9 cellular contexts compared by ENCODE assay signal in the genomic region with DNA sequence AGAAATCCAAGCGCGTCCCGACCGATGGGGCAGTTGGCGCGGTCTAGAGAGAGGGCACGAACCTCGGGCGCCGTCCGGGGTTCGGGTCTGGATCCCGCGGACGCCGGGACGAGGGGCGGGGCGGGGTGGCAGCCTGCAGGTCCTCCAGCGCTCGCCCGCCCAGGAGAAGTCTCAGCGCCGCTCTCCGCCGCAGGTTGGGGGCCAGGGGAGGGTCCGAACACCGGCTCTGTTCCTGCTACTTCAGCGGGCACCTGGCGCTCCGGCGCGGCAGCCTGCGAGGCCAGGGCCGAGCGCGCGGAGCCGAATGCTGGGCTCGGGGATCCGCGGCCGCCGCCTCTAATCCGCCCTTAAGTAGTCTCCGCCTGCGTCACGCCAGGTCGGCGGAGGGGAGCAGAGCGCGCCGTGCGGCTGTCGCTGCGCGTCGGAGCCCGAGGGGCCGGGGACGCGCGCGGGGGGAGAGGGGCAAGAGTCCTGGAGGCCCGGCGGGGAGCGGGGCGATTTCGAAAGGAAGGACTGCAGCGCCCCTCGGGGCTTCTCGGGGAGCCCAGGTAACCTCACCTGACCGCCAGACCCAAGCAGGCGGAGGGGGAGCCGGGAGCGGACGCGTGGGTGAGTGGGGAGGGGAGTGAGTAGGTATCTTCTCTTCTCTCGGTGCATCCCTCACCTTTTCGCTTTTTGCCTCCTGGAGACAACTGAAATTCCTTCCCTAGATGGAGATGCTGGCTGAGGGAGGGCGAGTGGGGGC. TPM values are rescaled to one million over a fixed set of nuclear protein-coding genes. Genes with fewer than 3 reads are reported as not detected.
A peak's percentile ranks its signal among the peaks of the same experiment; 100 is the strongest.
DNase-seq lines count a peak whose midpoint lies in the region; ATAC-seq, FAIRE-seq and TF ChIP-seq lines count a peak whose summit lies in the region.
"Had no signal": no experiment of that assay in that cellular context is flagged by ENCODE, and none has a peak within 500 bp of the region (broad histone marks: within the 10 kb centered on the region; RNA-seq: fewer than 3 reads in every experiment).

A gene (minus strand): TSS at position 325 of the 745 bp plus-strand sequence. CDS start 510 bp downstream, outside the sequence.

- peak within 1 kb of the TSS; percentile 76; the same call in 1 of the 2 replicates for H2AFZ ChIP-seq in H1 (ENCODE audit: low read length)
- peak within 1 kb of the TSS; percentile 67 for H2AFZ ChIP-seq in neural cell (ENCODE audit: low read depth, low read length)

- H3K18ac ChIP-seq in H1 (ENCODE audit: extremely low read depth, low read length): no peak within 1 kb of the TSS

- no peaks in the 10 kb centered on the region for H3K9me3 ChIP-seq in BE2C
- H3K9me3 ChIP-seq in HUES64 (ENCODE audit: insufficient read depth, low read depth, low read length): no peaks in the 10 kb centered on the region
- H3K9me3 ChIP-seq in H1 (ENCODE audit: insufficient read depth in 2 of 2, low read depth in 1 of 2, low read length in 1 of 2): no peaks in the 10 kb centered on the region
- H3K9me3 ChIP-seq in neural cell (ENCODE audit: low read length): no peaks in the 10 kb centered on the region

- FAIRE-seq in H1 (lab: Jason Lieb, UNC): no peak

- TF ChIP-seq POLR2A in H1 (IDR thresholded peaks at IDR 0.05; ENCODE audit: control extremely low read depth in 1 of 2, low read depth in 2 of 2, low read length in 2 of 2): no peak

- H3K14ac ChIP-seq in H1 (ENCODE audit: insufficient read length): no peak within 1 kb of the TSS

- H3K9ac ChIP-seq in HUES64 (ENCODE audit: low read depth, low read length): no peak within 1 kb of the TSS
- peak within 1 kb of the TSS in 3 of 4 experiments; percentile 5 to 12 (median 6); a peak in 1 of 7 replicates for H3K9ac ChIP-seq in H1 (replicated peaks in 1 of 4; ENCODE audit: extremely low read depth in 1 of 4, low read depth in 3 of 4, low read length in 3 of 4)
- peak within 1 kb of the TSS; percentile 73 for H3K9ac ChIP-seq in neural cell (ENCODE audit: low read length)
- H3K9ac ChIP-seq: KMS-11 had no signal

- H2BK120ac ChIP-seq in H1 (replicated peaks; ENCODE audit: low read depth, low read length): no peak within 1 kb of the TSS

- H3K36me3 ChIP-seq in BE2C: no peaks in the 10 kb centered on the region
- no peaks in the 10 kb centered on the region for H3K36me3 ChIP-seq in HUES64 (ENCODE audit: insufficient read depth, low read length)
- H3K36me3 ChIP-seq in H1 (ENCODE audit: control insufficient read depth in 2 of 4, insufficient read depth in 4 of 4, low read length in 3 of 4): no peaks in the 10 kb centered on the region
- H3K36me3 ChIP-seq in neural cell (ENCODE audit: insufficient read depth, low read length): no peaks in the 10 kb centered on the region

- H3F3A ChIP-seq in neural cell (ENCODE audit: insufficient read depth, low read length, poor library complexity, severe bottlenecking): no peaks in the 10 kb centered on the region

- H2BK5ac ChIP-seq in H1 (ENCODE audit: low read depth, low read length): no peak within 1 kb of the TSS

- no peak within 1 kb of the TSS for H3K23ac ChIP-seq in H1 (ENCODE audit: insufficient read length)

- POLR2A ChIA-PET in H1 (lab: Charles Lee; ENCODE audit: partially characterized antibody): no interaction called here

- no peak within 1 kb of the TSS for H4K8ac ChIP-seq in H1 (ENCODE audit: extremely low read depth, insufficient read depth, low read length)

- H4K91ac ChIP-seq in H1 (replicated peaks; ENCODE audit: insufficient read length, low read length): no peak within 1 kb of the TSS

- H3K23me2 ChIP-seq in H1 (ENCODE audit: low read depth, low read length): peaks cover 6% of the 10 kb centered on the region; the same call in 1 of the 2 replicates

- H3K4me2 ChIP-seq in H1 (ENCODE audit: insufficient read depth in 1 of 2, low read depth in 2 of 2, low read length in 2 of 2): peak within 1 kb of the TSS; percentile 71 to 97
- peak within 1 kb of the TSS; percentile 43 for H3K4me2 ChIP-seq in neural cell (ENCODE audit: low read length)
- H3K4me2 ChIP-seq: KMS-11 had no signal

- H2BK15ac ChIP-seq in H1 (ENCODE audit: low read length): no peak within 1 kb of the TSS; the same call in 1 of the 2 replicates

- no peak within 1 kb of the TSS for H3K27ac ChIP-seq in HUES64 (ENCODE audit: low read depth, low read length)
- no peak within 1 kb of the TSS for H3K27ac ChIP-seq in H1 (ENCODE audit: low read depth, low read length)
- no peak within 1 kb of the TSS for H3K27ac ChIP-seq in neural cell (ENCODE audit: low read length)
- H3K27ac ChIP-seq: KMS-11 had no signal

- DNase-seq in BE2C (peak; percentile 61), H1 (ENCODE audit: low read depth in 1 of 2, low spot score in 2 of 2) (peak; percentile 13 to 76), HCEC 1CT (no peak), mesenteric fat pad (ENCODE audit: low spot score) (no peak), SW 1271 (lab: John Stamatoyannopoulos, UW) (no peak)

- peaks cover 0 to 3% of the 10 kb centered on the region in 2 experiments for H4K20me1 ChIP-seq in H1 (replicated peaks in 1 of 2; ENCODE audit: control insufficient read depth in 1 of 2, insufficient read depth in 2 of 2, low read length in 2 of 2)
- H4K20me1 ChIP-seq in neural cell (ENCODE audit: insufficient read depth): no peaks in the 10 kb centered on the region

- no peak within 1 kb of the TSS for H3K4ac ChIP-seq in H1 (replicated peaks; ENCODE audit: insufficient read length, low read depth, low read length)

- H3K27me3 ChIP-seq in BE2C (peaks cover 8% of the 10 kb centered on the region; the same call in 1 of the 2 replicates), HUES64 (ENCODE audit: insufficient read depth, low read length) (peaks cover 71% of the 10 kb centered on the region), H1 (replicated peaks in 1 of 4; ENCODE audit: control insufficient read depth in 3 of 4, extremely low read depth in 1 of 4, insufficient read depth in 3 of 4, low read length in 3 of 4) (peaks cover 13 to 47% (median 28%) of the 10 kb centered on the region in 4 experiments), neural cell (ENCODE audit: insufficient read depth, low read depth, low read length) (peaks cover 51% of the 10 kb centered on the region)

- CTCF ChIA-PET in H1 (lab: Charles Lee; ENCODE audit: partially characterized antibody): interaction anchor here (0.9 to 1.7 kb wide), 2 partner anchors 9 to 47 kb away, joined by 3 to 6 read pairs; no protein-coding TSS in a partner anchor

- 0 out of 2 replicates have a peak within 1 kb of the TSS, but pooled peaks have one; percentile 60 for H2BK12ac ChIP-seq in H1 (ENCODE audit: low read depth, low read length)

- no peak within 1 kb of the TSS for H2AK5ac ChIP-seq in H1 (ENCODE audit: low read depth, low read length)

- H3K4me1 ChIP-seq in BE2C (peaks cover under 1% of the 10 kb centered on the region), HUES64 (ENCODE audit: insufficient read depth, low read length) (peaks cover 3% of the 10 kb centered on the region), H1 (replicated peaks in 1 of 4; ENCODE audit: control insufficient read depth in 3 of 4, insufficient read depth in 4 of 4, low read length in 3 of 4) (peaks cover 2 to 11% (median 4%) of the 10 kb centered on the region in 4 experiments)

- TF ChIP-seq EP300 in H1 (IDR thresholded peaks at IDR 0.05; ENCODE audit: borderline replicate concordance in 1 of 2, low read depth in 2 of 2, low read length in 2 of 2) (no peak), neural cell (conservative IDR thresholded peaks at IDR 0.05; ENCODE audit: poor library complexity, severe bottlenecking) (peak; percentile 27)

- H3K79me1 ChIP-seq in H1 (ENCODE audit: low read depth, low read length): no peaks in the 10 kb centered on the region

- no peak within 1 kb of the TSS for H3K56ac ChIP-seq in H1 (replicated peaks; ENCODE audit: insufficient read length, low read depth, low read length)

- under 1% methylated on average over 79 of the region's 81 CpGs for WGBS in HUES64
- WGBS in H1 (ENCODE audit: extremely low coverage in 1 of 2, insufficient coverage in 1 of 2, insufficient read length in 1 of 2, insufficient replicate concordance in 2 of 2, low coverage in 1 of 2, low lambda C conversion rate in 2 of 2, missing lambda C conversion rate in 1 of 2), 2 experiments: 3% methylated on average over 47 of the region's 81 CpGs; no CpG with 5 or more reads in 1 of the 2 experiments

- ATAC-seq in HG02840 (IDR thresholded peaks at IDR 0.05; ENCODE audit: low FRiP score, unreplicated experiment): no peak

- H2BK20ac ChIP-seq in H1 (ENCODE audit: low read length): no peak within 1 kb of the TSS

- TF ChIP-seq CTCF in BE2C (IDR thresholded peaks at IDR 0.05; ENCODE audit: low read depth, low read length): no peak
- peak; percentile 8 to 44 (median 9) for TF ChIP-seq CTCF in H1 (IDR thresholded peaks at IDR 0.05; ENCODE audit: control extremely low read depth in 1 of 3, insufficient read depth in 1 of 3, low read depth in 1 of 3, low read length in 3 of 3)
- TF ChIP-seq CTCF in neural cell (IDR thresholded peaks at IDR 0.05; ENCODE audit: poor library complexity, severe bottlenecking): peak; percentile 50

- no peak within 1 kb of the TSS for H4K5ac ChIP-seq in H1 (ENCODE audit: insufficient read length, low read depth, low read length)

- TF ChIP-seq RAD21 in H1 (IDR thresholded peaks at IDR 0.05 in 1 of 2, conservative IDR thresholded peaks at IDR 0.05 in 1 of 2; ENCODE audit: low read depth in 2 of 2, low read length in 2 of 2): peak; percentile 33 to 54; a peak in 3 of 4 replicates
- no peak for TF ChIP-seq RAD21 in neural cell (conservative IDR thresholded peaks at IDR 0.05)

- H3K79me2 ChIP-seq in H1 (ENCODE audit: control insufficient read depth in 1 of 2, insufficient read depth in 2 of 2, low read length in 2 of 2) (no peaks in the 10 kb centered on the region), neural cell (replicated peaks; ENCODE audit: insufficient read depth, low read length) (no peaks in the 10 kb centered on the region)

- peak within 1 kb of the TSS; percentile 74 for H3K4me3 ChIP-seq in BE2C (ENCODE audit: low read depth, low read length)
- peak within 1 kb of the TSS; percentile 65 for H3K4me3 ChIP-seq in HUES64 (ENCODE audit: low read length)
- H3K4me3 ChIP-seq in H1 (ENCODE audit: extremely low read depth in 1 of 4, insufficient read depth in 2 of 4, low read depth in 3 of 4, low read length in 4 of 4): peak within 1 kb of the TSS; percentile 43 to 80 (median 68)
- peak within 1 kb of the TSS; percentile 84 for H3K4me3 ChIP-seq in neural cell (ENCODE audit: low read length)

- H3K9me2 ChIP-seq in neural cell (ENCODE audit: insufficient read depth, low read length): no peaks in the 10 kb centered on the region

RNA-seq across cellular contexts. Expression of the gene that starts here (rescaled TPM):
- 6.6 TPM for polyA plus RNA-seq in BE2C (2012; ENCODE audit: insufficient read depth, insufficient read length, low read depth)
- polyA plus RNA-seq in HUES64 (2013, experiment 1 of 2): 0.15 TPM
- polyA plus RNA-seq in HUES64 (2013, experiment 2 of 2): 0.32 TPM
- total RNA-seq in H1 (2021; fragmentation: NEBNext Ultra II Directional; extraction: Animal tissue kit (Norgen Biotek cat#: 25700)): 0.54 and 0.78 TPM in 2 replicates
- polyA plus RNA-seq in H1 (2011; rRNA removed) (0.31 and 0.39 TPM in 2 replicates), neural cell (3.2 and 4.6 TPM in 2 replicates)
- polyA plus RNA-seq in H1 (2011; cell fraction: cytosol; rRNA removed): 0.35 TPM
- polyA plus RNA-seq in H1 (2011; cell fraction: nucleus; rRNA removed): 0.40 TPM
- 0.31 to 0.56 TPM (median 0.40 TPM) in 4 replicates for polyA plus RNA-seq in H1 (2012, experiment 1 of 2)
- polyA plus RNA-seq in H1 (2012, experiment 2 of 2): 0.25 TPM
- 0.45 TPM for polyA plus RNA-seq in H1 (2013, experiment 1 of 2)
- 0.66 TPM for polyA plus RNA-seq in H1 (2013, experiment 2 of 2)
- polyA minus RNA-seq in H1 (2011; rRNA and poly(A)+ RNA removed): 0.80 and 1.2 TPM in 2 replicates
- 0.88 TPM for polyA minus RNA-seq in H1 (2011; cell fraction: cytosol; rRNA and poly(A)+ RNA removed)
- polyA minus RNA-seq in H1 (2011; cell fraction: nucleus; rRNA and poly(A)+ RNA removed): 1.2 TPM
- 11.3 and 11.9 TPM in 2 replicates for polyA minus RNA-seq in neural cell
- total RNA-seq in mesenteric fat pad: not detected

Comparison
In these comparisons a context has a peak if more than half of its experiments do, and no peak if none do; other contexts are left out.
1. DNase-seq: peak in BE2C (single experiment) and H1 (2 of 2); none in HCEC 1CT (single experiment), mesenteric fat pad (single experiment) and SW 1271 (0 of 2).
2. Peak in every context shown above with its lines, with median percentiles within 50 percentile points of each other: H3K4me3 ChIP-seq.